Comparison of ENCODE assay signal across 8 cellular contexts in the genomic region with DNA sequence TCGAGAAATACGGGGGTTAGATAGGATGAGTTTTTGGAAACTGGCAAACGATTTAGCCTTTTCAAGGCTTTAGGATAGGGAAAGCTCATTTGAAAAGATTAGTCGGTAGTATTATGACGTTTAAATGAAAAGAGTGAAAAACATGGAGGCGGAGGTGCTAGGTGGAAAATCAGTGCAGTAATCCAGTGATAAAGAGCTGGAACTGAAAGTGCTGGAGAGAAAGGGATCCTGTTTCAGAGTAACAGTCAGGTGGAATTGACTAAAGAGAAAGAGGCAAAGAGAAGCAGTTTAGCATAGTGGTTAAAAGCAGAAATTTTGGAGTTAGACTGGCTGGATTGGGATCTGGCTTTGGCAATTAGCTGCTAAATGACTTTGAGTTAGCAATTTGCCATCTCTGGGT. TPM values are rescaled to one million over a fixed set of nuclear protein-coding genes. Genes with fewer than 3 reads are reported as not detected.
DNase-seq lines count a peak whose midpoint lies in the region; ATAC-seq, FAIRE-seq and TF ChIP-seq lines count a peak whose summit lies in the region.

No MANE protein-coding gene starts in this region.

- peak overlapping the region; percentile 19; the same call in 1 of the 2 replicates for H3K23ac ChIP-seq in IMR-90 (ENCODE audit: low read depth, low read length)

- TF ChIP-seq POLR2A in IMR-90 (IDR thresholded peaks at IDR 0.05; ENCODE audit: low read depth, low read length), result no peak

- CTCF ChIA-PET in IMR-90 (lab: Yijun Ruan, JAX), result interaction anchor here (1.4 to 1.6 kb wide), 2 partner anchors 17 to 19 kb away, joined by 3 read pairs; no protein-coding TSS in a partner anchor

- no peak overlapping the region for H2BK5ac ChIP-seq in IMR-90 (ENCODE audit: low read depth, low read length, poor library complexity, severe bottlenecking)

- in situ Hi-C loops in IMR-90 (cut with MboI; ENCODE audit: low sequenced_read_pairs), result no loop called here

- H2AFZ ChIP-seq in IMR-90 (replicated peaks; ENCODE audit: low read length, poor library complexity), result no peak overlapping the region

- no peak overlapping the region for H3K18ac ChIP-seq in IMR-90 (ENCODE audit: low read depth, low read length)

- no peak overlapping the region for H2AK9ac ChIP-seq in IMR-90 (replicated peaks; ENCODE audit: low read depth, low read length, poor library complexity)

- peak overlapping the region; percentile 72 to 87 (median 82) for H3K9ac ChIP-seq in BLaER1 treated with 17β-estradiol and CSF1 and Interleukin-3, amounts not matched to agents 10 nM and 100 nM
- peak overlapping the region; percentile 98 for H3K9ac ChIP-seq in IMR-90 (ENCODE audit: low read depth, low read length)

- H2BK120ac ChIP-seq in IMR-90 (ENCODE audit: low read depth, low read length), result no peak overlapping the region

- no peak overlapping the region; the same call in 1 of the 2 replicates for H4K5ac ChIP-seq in IMR-90 (ENCODE audit: low read depth, low read length)

- H3K9me1 ChIP-seq in IMR-90 (ENCODE audit: insufficient read depth, low read length), result peaks cover 3% of the 10 kb centered on the region

- H2AK5ac ChIP-seq in IMR-90 (ENCODE audit: low read depth, low read length), result no peak overlapping the region

- H3K9me3 ChIP-seq in BLaER1 treated with 17β-estradiol and CSF1 and Interleukin-3, amounts not matched to agents 10 nM and 100 nM (replicated peaks in 1 of 11), result no peaks in the 10 kb centered on the region
- H3K9me3 ChIP-seq in IMR-90 (ENCODE audit: control insufficient read depth, insufficient read depth, low read length) (no peaks in the 10 kb centered on the region), mucosa of descending colon (no peaks in the 10 kb centered on the region)

- peaks cover 12 to 38% (median 27%) of the 10 kb centered on the region in 11 experiments for H3K36me3 ChIP-seq in BLaER1 treated with 17β-estradiol and CSF1 and Interleukin-3, amounts not matched to agents 10 nM and 100 nM
- peaks cover 4% of the 10 kb centered on the region for H3K36me3 ChIP-seq in IMR-90 (ENCODE audit: control insufficient read depth, insufficient read depth, low read length)
- H3K36me3 ChIP-seq in bronchial epithelial cell (ENCODE audit: control insufficient read depth, insufficient read depth, low read length), result peaks cover 6% of the 10 kb centered on the region
- H3K36me3 ChIP-seq in mucosa of descending colon (ENCODE audit: low read depth), result no peaks in the 10 kb centered on the region

- no peak overlapping the region for H4K91ac ChIP-seq in IMR-90 (ENCODE audit: insufficient read depth, low read depth, low read length)

- H3K14ac ChIP-seq in IMR-90 (replicated peaks; ENCODE audit: low read depth, low read length), result 0 out of 2 replicates have a peak overlapping the region, but pooled peaks have one; percentile 33

- H3K4me2 ChIP-seq in BLaER1 treated with 17β-estradiol and CSF1 and Interleukin-3, amounts not matched to agents 10 nM and 100 nM, result peak overlapping the region; percentile 80 to 96 (median 90)
- peak overlapping the region; percentile 96 for H3K4me2 ChIP-seq in IMR-90 (ENCODE audit: low read depth, low read length)

- no peak for TF ChIP-seq RAD21 in IMR-90 (IDR thresholded peaks at IDR 0.05; ENCODE audit: low read length)

- H3K4me3 ChIP-seq in BLaER1 treated with 17β-estradiol and CSF1 and Interleukin-3, amounts not matched to agents 10 nM and 100 nM, result peak overlapping the region; percentile 82 to 97 (median 89)
- H3K4me3 ChIP-seq in IMR-90 (ENCODE audit: insufficient read depth, low read depth, low read length) (peak overlapping the region; percentile 89), bronchial epithelial cell (ENCODE audit: low read depth, low read length) (peak overlapping the region; percentile 92), mucosa of descending colon (peak overlapping the region; percentile 82)

- no peak overlapping the region for H2BK20ac ChIP-seq in IMR-90 (ENCODE audit: low read depth, low read length)

- dilution Hi-C loops in IMR-90 (cut with HindIII; ENCODE audit: low sequenced_read_pairs, unreplicated experiment), result no loop called here

- 4% methylated on average over 6 of the region's 6 CpGs; no CpG with 5 or more reads in 1 of the 2 experiments for WGBS in IMR-90 (ENCODE audit: extremely low coverage in 2 of 2, insufficient read length in 1 of 2), 2 experiments

- H3K4ac ChIP-seq in IMR-90 (ENCODE audit: low read depth, low read length), result no peak overlapping the region

- no peak for FAIRE-seq in bronchial epithelial cell (lab: Jason Lieb, UNC)

- TF ChIP-seq CTCF in IMR-90 (conservative IDR thresholded peaks at IDR 0.05; ENCODE audit: low read depth, low read length) (no peak), bronchial epithelial cell (IDR thresholded peaks at IDR 0.05; ENCODE audit: insufficient read depth, low read length, severe bottlenecking) (no peak), mucosa of descending colon (IDR thresholded peaks at IDR 0.05) (no peak)

- intact Hi-C loops in IMR-90 (cut with micrococcal nuclease) (no loop called here), mucosa of descending colon (cut with DNase I, micrococcal nuclease) (no loop called here)

- POLR2A ChIA-PET in IMR-90 (lab: Charles Lee; ENCODE audit: unreplicated experiment), result no interaction called here

- DNase-seq in IMR-90, result peak; percentile 9
- DNase-seq in bronchial epithelial cell (ENCODE audit: low read depth), result peak; percentile 2
- no peak for DNase-seq in mucosa of descending colon
- DNase-seq in NCI-H1105 treated with DMSO at 0.1 percent for 48 hours (lab: John Stamatoyannopoulos, UW), result no peak
- no peak for DNase-seq in amygdala (lab: John Stamatoyannopoulos, UW)

- BruUV-seq in IMR-90 (replicated peaks; lab: Mats Ljungman, UMichigan), result no TSS peak

- peak overlapping the region; percentile 29 to 83 (median 74); a peak in 19 of 22 replicates for H3K27ac ChIP-seq in BLaER1 treated with 17β-estradiol and CSF1 and Interleukin-3, amounts not matched to agents 10 nM and 100 nM
- H3K27ac ChIP-seq in IMR-90 (ENCODE audit: insufficient read depth, low read length), result no peak overlapping the region

- peaks cover 18 to 66% of the 10 kb centered on the region in 2 experiments for H3K79me1 ChIP-seq in IMR-90 (ENCODE audit: low read depth in 1 of 2, low read length in 2 of 2)

- peak overlapping the region; percentile 61; the same call in 1 of the 2 replicates for H3K56ac ChIP-seq in IMR-90 (ENCODE audit: extremely low read depth, insufficient read depth, low read length)

- H4K8ac ChIP-seq in IMR-90 (ENCODE audit: low read depth in 2 of 2, low read length in 2 of 2), result peak overlapping the region in 1 of 2 experiments; percentile 90; a peak in 1 of 4 replicates

- H3K4me1 ChIP-seq in BLaER1 treated with 17β-estradiol and CSF1 and Interleukin-3, amounts not matched to agents 10 nM and 100 nM, result peaks cover 26 to 52% (median 44%) of the 10 kb centered on the region in 10 experiments
- H3K4me1 ChIP-seq in IMR-90 (ENCODE audit: control insufficient read depth, insufficient read depth, low read length), result 0 out of 2 replicates have a peak, but pooled peaks cover 3% of the 10 kb centered on the region
- peaks cover 25% of the 10 kb centered on the region for H3K4me1 ChIP-seq in mucosa of descending colon (ENCODE audit: low read depth)

- H4K20me1 ChIP-seq in BLaER1 treated with 17β-estradiol and CSF1 and Interleukin-3, amounts not matched to agents 10 nM and 100 nM, result peaks cover 19 to 76% (median 43%) of the 10 kb centered on the region in 11 experiments; a peak in 20 of 22 replicates
- peaks cover 8% of the 10 kb centered on the region; the same call in 1 of the 2 replicates for H4K20me1 ChIP-seq in IMR-90 (ENCODE audit: insufficient read depth, low read length)

- H3K27me3 ChIP-seq in BLaER1 treated with 17β-estradiol and CSF1 and Interleukin-3, amounts not matched to agents 10 nM and 100 nM, result no peaks in the 10 kb centered on the region
- H3K27me3 ChIP-seq in IMR-90 (ENCODE audit: control insufficient read depth, insufficient read depth, low read length), result no peaks in the 10 kb centered on the region
- H3K27me3 ChIP-seq in bronchial epithelial cell (ENCODE audit: control insufficient read depth, insufficient read depth, low read length), result no peaks in the 10 kb centered on the region

- ATAC-seq in IMR-90 (ENCODE audit: low read depth) (no peak), mucosa of descending colon (no peak), HG02623 (IDR thresholded peaks at IDR 0.05; ENCODE audit: unreplicated experiment) (no peak), GM21786 (IDR thresholded peaks at IDR 0.05; ENCODE audit: unreplicated experiment) (no peak)

- H2BK15ac ChIP-seq in IMR-90 (ENCODE audit: low read depth, low read length), result no peak overlapping the region

TF ChIP-seq in IMR-90, 13 proteins besides CTCF, POLR2A, EP300 and RAD21 (continues in another document):
- TF ChIP-seq, protein P1, sequence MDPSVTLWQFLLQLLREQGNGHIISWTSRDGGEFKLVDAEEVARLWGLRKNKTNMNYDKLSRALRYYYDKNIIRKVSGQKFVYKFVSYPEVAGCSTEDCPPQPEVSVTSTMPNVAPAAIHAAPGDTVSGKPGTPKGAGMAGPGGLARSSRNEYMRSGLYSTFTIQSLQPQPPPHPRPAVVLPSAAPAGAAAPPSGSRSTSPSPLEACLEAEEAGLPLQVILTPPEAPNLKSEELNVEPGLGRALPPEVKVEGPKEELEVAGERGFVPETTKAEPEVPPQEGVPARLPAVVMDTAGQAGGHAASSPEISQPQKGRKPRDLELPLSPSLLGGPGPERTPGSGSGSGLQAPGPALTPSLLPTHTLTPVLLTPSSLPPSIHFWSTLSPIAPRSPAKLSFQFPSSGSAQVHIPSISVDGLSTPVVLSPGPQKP (IDR thresholded peaks at IDR 0.05; ENCODE audit: borderline replicate concordance, low read depth, low read length), result no peak
- TF ChIP-seq RCOR1 (IDR thresholded peaks at IDR 0.05; ENCODE audit: insufficient replicate concordance, low read length) (no peak), MAFK (IDR thresholded peaks at IDR 0.05; ENCODE audit: low read depth, low read length) (no peak), NFE2L2 (IDR thresholded peaks at IDR 0.05; ENCODE audit: low read depth, low read length) (no peak), MAZ (IDR thresholded peaks at IDR 0.05; ENCODE audit: borderline replicate concordance, low read depth, low read length) (no peak), CHD1 (IDR thresholded peaks at IDR 0.05; ENCODE audit: low read depth, low read length) (no peak), FOS (IDR thresholded peaks at IDR 0.05; ENCODE audit: low read depth, low read length) (no peak)

RNA-seq across cellular contexts. Expression of a gene that starts 0.9 kb away (rescaled TPM):
- total RNA-seq in IMR-90 (2012; rRNA removed) (74.7 and 88.5 TPM in 2 replicates), bronchial epithelial cell (14.5 and 38.2 TPM in 2 replicates), mucosa of descending colon (10 to 100 TPM; 12.5 to 13.3 (median 13.0) TPM)
- polyA plus RNA-seq in IMR-90 (2012; rRNA removed), result 15.3 and 16.7 TPM in 2 replicates
- 3.8 and 9.3 TPM in 2 replicates for polyA plus RNA-seq in IMR-90 (2012; cell fraction: cytosol; rRNA removed)
- 2.4 and 12.0 TPM in 2 replicates for polyA plus RNA-seq in IMR-90 (2012; cell fraction: nucleus; rRNA removed; ENCODE audit: low replicate concordance)

RNA-seq across cellular contexts. Expression of a gene that starts 1.1 kb away (rescaled TPM):
- total RNA-seq in IMR-90 (2012; rRNA removed) (26.7 and 27.1 TPM in 2 replicates), bronchial epithelial cell (20.8 and 26.8 TPM in 2 replicates), mucosa of descending colon (10 to 100 TPM; 27.4 to 36.0 (median 33.5) TPM)
- 5.4 and 6.0 TPM in 2 replicates for polyA plus RNA-seq in IMR-90 (2012; rRNA removed)
- 1.0 and 1.3 TPM in 2 replicates for polyA plus RNA-seq in IMR-90 (2012; cell fraction: cytosol; rRNA removed)
- 0.49 and 4.0 TPM in 2 replicates for polyA plus RNA-seq in IMR-90 (2012; cell fraction: nucleus; rRNA removed; ENCODE audit: low replicate concordance)

Comparison
In these comparisons a context has a peak if more than half of its experiments do, and no peak if none do; other contexts are left out.
1. DNase-seq: peak in IMR-90 (single experiment) and bronchial epithelial cell (single experiment); none in mucosa of descending colon (0 of 3), NCI-H1105 treated with DMSO at 0.1 percent for 48 hours (single experiment) and amygdala (0 of 56).
2. Peak in every context shown above with its lines, with median percentiles within 50 percentile points of each other: H3K4me3 ChIP-seq.